ENCODE assay signal across 8 cellular contexts in genomic region chr5:159341914-159342313, GRCh38. TPM values are rescaled to one million over a fixed set of nuclear protein-coding genes. Genes with fewer than 3 reads are reported as not detected.
DNase-seq lines count a peak whose midpoint lies in the region; ATAC-seq lines count a peak whose summit lies in the region.

No MANE protein-coding gene starts in this region.

- H3K4me1 Mint-ChIP-seq in activated T-helper 2 cell treated with anti-CD3 and anti-CD28 coated beads, Interferon-gamma antibody, Interleukin-2, Interleukin-4, amounts not matched to agents 10 μg/mL and 5 μg/mL and 100 μg/mL, durations not matched to agents 14 hours and 24 hours and 36 hours (ENCODE audit: low read depth) = peaks cover 50% of the 10 kb centered on the region

- peak; percentile 80 to 82 for ATAC-seq in right cardiac atrium
- no peak for ATAC-seq in HG02759 (IDR thresholded peaks at IDR 0.05; ENCODE audit: unreplicated experiment)

- H3K36me3 Mint-ChIP-seq in activated T-helper 2 cell treated with anti-CD3 and anti-CD28 coated beads, Interferon-gamma antibody, Interleukin-2, Interleukin-4, amounts not matched to agents 10 μg/mL and 5 μg/mL and 100 μg/mL, durations not matched to agents 14 hours and 24 hours and 36 hours (ENCODE audit: low read depth) = peaks cover 6% of the 10 kb centered on the region

- peak overlapping the region; percentile 53 for H3K27ac ChIP-seq in right cardiac atrium (ENCODE audit: low read length)

- peaks cover 6% of the 10 kb centered on the region for H3K4me1 ChIP-seq in right cardiac atrium (ENCODE audit: control insufficient read depth, insufficient read depth, low read length)

- H3K4me3 Mint-ChIP-seq in activated T-helper 2 cell treated with anti-CD3 and anti-CD28 coated beads, Interferon-gamma antibody, Interleukin-2, Interleukin-4, amounts not matched to agents 10 μg/mL and 5 μg/mL and 100 μg/mL, durations not matched to agents 14 hours and 24 hours and 36 hours (ENCODE audit: low read depth) = no peak overlapping the region

- WGBS in right cardiac atrium = 23% methylated on average over 4 of the region's 4 CpGs

- H3K27me3 ChIP-seq in right cardiac atrium (ENCODE audit: control insufficient read depth, insufficient read depth) = no peaks in the 10 kb centered on the region

- H3K4me3 ChIP-seq in right cardiac atrium (ENCODE audit: low read length) = no peak overlapping the region

- peaks cover 3% of the 10 kb centered on the region for H3K9me3 ChIP-seq in right cardiac atrium (ENCODE audit: control insufficient read depth, low read length)

- peaks cover 14% of the 10 kb centered on the region for H3K27me3 Mint-ChIP-seq in activated T-helper 2 cell treated with anti-CD3 and anti-CD28 coated beads, Interferon-gamma antibody, Interleukin-2, Interleukin-4, amounts not matched to agents 10 μg/mL and 5 μg/mL and 100 μg/mL, durations not matched to agents 14 hours and 24 hours and 36 hours (ENCODE audit: low read depth)

- H3K27ac Mint-ChIP-seq in activated T-helper 2 cell treated with anti-CD3 and anti-CD28 coated beads, Interferon-gamma antibody, Interleukin-2, Interleukin-4, amounts not matched to agents 10 μg/mL and 5 μg/mL and 100 μg/mL, durations not matched to agents 14 hours and 24 hours and 36 hours = no peak overlapping the region

- DNase-seq in NCI-H2171 treated with DMSO at 0.1 percent for 48 hours (lab: John Stamatoyannopoulos, UW) = peak; percentile 25
- DNase-seq in NCI-H2171 (lab: John Stamatoyannopoulos, UW) = no peak
- DNase-seq in RKO (ENCODE audit: low spot score) = peak; percentile 22
- DNase-seq in activated T-helper 2 cell treated with anti-CD3 and anti-CD28 coated beads, Interferon-gamma antibody, Interleukin-2, Interleukin-4, amounts not matched to agents 10 μg/mL and 5 μg/mL and 100 μg/mL, durations not matched to agents 14 hours and 24 hours and 36 hours (ENCODE audit: low spot score) = peak; percentile 28
- DNase-seq in right cardiac atrium = peak; percentile 49 to 70 (median 69)
- peak; percentile 18 to 44 for DNase-seq in stimulated activated CD8-positive, alpha-beta memory T cell treated with anti-CD3 and anti-CD28 coated beads, Interleukin-4, amount 100 ng/mL, for 4 hours (ENCODE audit: low read depth in 2 of 2, low spot score in 1 of 2)
- DNase-seq in NCI-H2227 treated with DMSO at 0.1 percent for 48 hours (lab: John Stamatoyannopoulos, UW) = no peak

- peaks cover 18% of the 10 kb centered on the region for H3K9me3 Mint-ChIP-seq in activated T-helper 2 cell treated with anti-CD3 and anti-CD28 coated beads, Interferon-gamma antibody, Interleukin-2, Interleukin-4, amounts not matched to agents 10 μg/mL and 5 μg/mL and 100 μg/mL, durations not matched to agents 14 hours and 24 hours and 36 hours

- intact Hi-C loops in activated T-helper 2 cell treated with anti-CD3 and anti-CD28 coated beads, Interferon-gamma antibody, Interleukin-2, Interleukin-4, amounts not matched to agents 10 μg/mL and 5 μg/mL and 100 μg/mL, durations not matched to agents 14 hours and 24 hours and 36 hours (cut with micrococcal nuclease) = loop anchor here (5.0 kb wide), 1 partner anchor 435 kb away; no protein-coding TSS in a partner anchor
- intact Hi-C loops in right cardiac atrium (cut with DNase I) = no loop called here

RNA-seq across cellular contexts. Expression of gene IL12B, which starts 11.6 kb away (rescaled TPM):
- not detected in 2 replicates for total RNA-seq in activated T-helper 2 cell treated with anti-CD3 and anti-CD28 coated beads, Interferon-gamma antibody, Interleukin-2, Interleukin-4, amounts not matched to agents 10 μg/mL and 5 μg/mL and 100 μg/mL, durations not matched to agents 14 hours and 24 hours and 36 hours
- not detected for total RNA-seq in right cardiac atrium
- polyA plus RNA-seq in right cardiac atrium = not detected

Comparison
In these comparisons a context has a peak if more than half of its experiments do, and no peak if none do; other contexts are left out.
1. DNase-seq: peak in NCI-H2171 treated with DMSO at 0.1 percent for 48 hours (single experiment), RKO (single experiment), activated T-helper 2 cell treated with anti-CD3 and anti-CD28 coated beads, Interferon-gamma antibody, Interleukin-2, Interleukin-4, amounts not matched to agents 10 μg/mL and 5 μg/mL and 100 μg/mL, durations not matched to agents 14 hours and 24 hours and 36 hours (single experiment), right cardiac atrium (3 of 3) and stimulated activated CD8-positive, alpha-beta memory T cell treated with anti-CD3 and anti-CD28 coated beads, Interleukin-4, amount 100 ng/mL, for 4 hours (2 of 2); none in NCI-H2171 (single experiment) and NCI-H2227 treated with DMSO at 0.1 percent for 48 hours (single experiment).